ENCODE assay signal across 26 cellular contexts in the genomic region with DNA sequence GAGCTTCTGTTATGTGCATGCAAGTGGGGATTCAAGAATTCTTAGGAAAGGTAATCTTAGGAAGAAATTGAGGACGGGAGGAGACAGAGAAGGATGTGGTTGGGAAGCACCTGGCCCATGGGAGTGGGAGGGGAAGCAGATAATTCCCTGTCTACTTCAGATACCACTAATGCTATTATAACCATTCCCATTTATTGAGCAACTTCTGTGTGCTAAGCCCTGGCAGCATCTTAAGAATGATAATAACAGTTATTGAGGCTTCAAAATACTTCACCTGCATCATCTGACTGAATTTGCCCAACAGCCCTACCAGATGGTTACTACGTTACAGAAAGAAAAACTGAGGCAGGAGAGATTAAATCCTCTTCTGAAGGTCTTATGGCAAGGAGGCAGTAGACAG.
"Had no signal": no experiment of that assay in that cellular context is flagged by ENCODE, and none has a peak within 500 bp of the region (broad histone marks: within the 10 kb centered on the region; RNA-seq: fewer than 3 reads in every experiment).

No MANE protein-coding gene starts in this region.

- H3K4me3 ChIP-seq: body of pancreas, cardiac muscle cell, esophagus muscularis mucosa, gastrocnemius medialis, sigmoid colon, smooth muscle cell, testis had no signal

- H3K9me3 Mint-ChIP-seq: activated CD4-positive, alpha-beta memory T cell treated with anti-CD3 and anti-CD28 coated beads, Interleukin-2, amount 10 ng/mL, durations not matched to agents 7 days and 5 days; activated naive CD8-positive, alpha-beta T cell treated with anti-CD3 and anti-CD28 coated beads, Interleukin-2, amount 50 U/mL, for 24 hours; neural crest cell had no signal

- H3K27ac ChIP-seq: cardiac muscle cell, esophagus muscularis mucosa, gastrocnemius medialis, sigmoid colon, testis had no signal

- H3K27ac Mint-ChIP-seq: activated CD4-positive, alpha-beta memory T cell treated with anti-CD3 and anti-CD28 coated beads, Interleukin-2, amount 10 ng/mL, durations not matched to agents 7 days and 5 days; activated naive CD8-positive, alpha-beta T cell treated with anti-CD3 and anti-CD28 coated beads, Interleukin-2, amount 50 U/mL, for 24 hours; activated T-cell treated with anti-CD3 and anti-CD28 coated beads, Interleukin-2, amount 50 U/mL, for 72 hours; memory B cell; stimulated activated naive B cell treated with anti-CD40 and anti-IgM and Interleukin-4, amounts not matched to agents 10 μg/mL and 1 μg/mL and 100 μg/mL, for 72 hours had no signal

- H3K4me3 Mint-ChIP-seq: activated CD4-positive, alpha-beta memory T cell treated with anti-CD3 and anti-CD28 coated beads, Interleukin-2, amount 10 ng/mL, durations not matched to agents 7 days and 5 days; activated naive CD8-positive, alpha-beta T cell treated with anti-CD3 and anti-CD28 coated beads, Interleukin-2, amount 50 U/mL, for 24 hours; activated T-cell treated with anti-CD3 and anti-CD28 coated beads, Interleukin-2, amount 50 U/mL, for 72 hours; memory B cell; neural crest cell; stimulated activated naive B cell treated with anti-CD40 and anti-IgM and Interleukin-4, amounts not matched to agents 10 μg/mL and 1 μg/mL and 100 μg/mL, for 72 hours had no signal

- ATAC-seq: activated naive CD8-positive, alpha-beta T cell treated with anti-CD3 and anti-CD28 coated beads, Interleukin-2, amount 50 U/mL, for 24 hours; activated T-cell treated with anti-CD3 and anti-CD28 coated beads, Interleukin-2, amount 50 U/mL, for 72 hours; body of pancreas; gastrocnemius medialis; stimulated activated naive B cell treated with anti-CD40 and anti-IgM and Interleukin-4, amounts not matched to agents 10 μg/mL and 1 μg/mL and 100 μg/mL, for 72 hours had no signal

- DNase-seq: activated CD4-positive, alpha-beta memory T cell treated with anti-CD3 and anti-CD28 coated beads, Interleukin-2, amount 10 ng/mL, durations not matched to agents 7 days and 5 days; activated CD4-positive, alpha-beta T cell treated with anti-CD3 and anti-CD28 coated beads for 48 hours; activated CD4-positive, CD25-positive, alpha-beta regulatory T cell; activated effector memory CD4-positive, alpha-beta T cell treated with anti-CD3 and anti-CD28 coated beads, Interleukin-2, amount 50 U/mL, for 16 hours; activated naive CD4-positive, alpha-beta T cell treated with anti-CD3 and anti-CD28 coated beads, Interleukin-2, amount 50 U/mL, for 16 hours; activated naive CD8-positive, alpha-beta T cell treated with anti-CD3 and anti-CD28 coated beads, Interleukin-2, amount 50 U/mL, for 24 hours; activated T-cell treated with anti-CD3 and anti-CD28 coated beads, Interleukin-2, amount 50 U/mL, for 72 hours; anterior cingulate cortex; body of pancreas; gastrocnemius medialis; left cardiac atrium; occipital lobe; retina; sigmoid colon; stimulated activated CD4-positive, alpha-beta T cell treated with anti-CD3 and anti-CD28 coated beads, Interleukin-15, amount 100 ng/mL, for 24 hours; stimulated activated CD4-positive, alpha-beta T cell treated with anti-CD3 and anti-CD28 coated beads, Interleukin-2, amount 100 ng/mL, for 48 hours; stimulated activated CD8-positive, alpha-beta memory T cell treated with anti-CD3 and anti-CD28 coated beads, Interleukin-4, amount 100 ng/mL, for 48 hours; stimulated activated naive B cell treated with anti-CD40 and anti-IgM and Interleukin-4, amounts not matched to agents 10 μg/mL and 1 μg/mL and 100 μg/mL, for 72 hours; T1000; testis; upper lobe of left lung had no signal
